In the genomic region with DNA sequence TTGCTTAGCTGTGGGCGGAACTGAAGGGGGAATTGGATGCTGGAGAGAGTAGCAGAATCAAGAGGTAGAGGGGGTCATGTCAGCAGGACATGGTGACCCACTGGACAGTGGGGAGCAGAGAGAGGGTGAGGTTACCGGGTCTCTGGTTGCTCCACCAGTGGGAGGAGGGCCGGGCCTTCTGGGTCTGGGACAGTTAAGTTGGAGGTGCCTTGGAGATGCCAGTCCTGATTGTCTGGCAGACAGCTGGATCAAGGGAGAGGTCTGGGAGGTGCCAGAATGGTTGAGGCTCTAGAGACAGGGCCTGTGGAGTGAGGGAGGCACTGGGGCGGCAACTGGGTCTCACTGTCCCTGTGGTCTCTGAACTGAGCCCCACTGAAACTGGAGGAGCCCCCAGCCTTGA, we compare ENCODE assay signal across 2 cellular contexts.
TF ChIP-seq lines count a peak whose summit lies in the region.

No MANE protein-coding gene starts in this region.

TF ChIP-seq in IMR-90, 13 proteins besides CTCF, POLR2A, EP300 and RAD21:
- TF ChIP-seq BHLHE40 (IDR thresholded peaks at IDR 0.05; ENCODE audit: low read depth, low read length), result no peak
- TF ChIP-seq MAFK (IDR thresholded peaks at IDR 0.05; ENCODE audit: low read depth, low read length), result no peak
- TF ChIP-seq MXI1 (IDR thresholded peaks at IDR 0.05; ENCODE audit: borderline replicate concordance, low read depth, low read length), result no peak
- TF ChIP-seq RFX5 (IDR thresholded peaks at IDR 0.05; ENCODE audit: low read depth, low read length), result no peak
- TF ChIP-seq NFE2L2 (IDR thresholded peaks at IDR 0.05; ENCODE audit: low read depth, low read length), result no peak
- TF ChIP-seq, protein P1, sequence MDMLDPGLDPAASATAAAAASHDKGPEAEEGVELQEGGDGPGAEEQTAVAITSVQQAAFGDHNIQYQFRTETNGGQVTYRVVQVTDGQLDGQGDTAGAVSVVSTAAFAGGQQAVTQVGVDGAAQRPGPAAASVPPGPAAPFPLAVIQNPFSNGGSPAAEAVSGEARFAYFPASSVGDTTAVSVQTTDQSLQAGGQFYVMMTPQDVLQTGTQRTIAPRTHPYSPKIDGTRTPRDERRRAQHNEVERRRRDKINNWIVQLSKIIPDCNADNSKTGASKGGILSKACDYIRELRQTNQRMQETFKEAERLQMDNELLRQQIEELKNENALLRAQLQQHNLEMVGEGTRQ (IDR thresholded peaks at IDR 0.05; ENCODE audit: low read depth, low read length), result no peak
- TF ChIP-seq SMC3 (IDR thresholded peaks at IDR 0.05; ENCODE audit: low read depth, low read length), result no peak
- no peak for TF ChIP-seq RCOR1 (IDR thresholded peaks at IDR 0.05; ENCODE audit: insufficient replicate concordance, low read length)
- TF ChIP-seq CHD1 (IDR thresholded peaks at IDR 0.05; ENCODE audit: low read depth, low read length), result no peak
- no peak for TF ChIP-seq CEBPB (IDR thresholded peaks at IDR 0.05; ENCODE audit: low read depth, low read length)
- TF ChIP-seq MAZ (IDR thresholded peaks at IDR 0.05; ENCODE audit: borderline replicate concordance, low read depth, low read length), result no peak
- no peak for TF ChIP-seq FOS (IDR thresholded peaks at IDR 0.05; ENCODE audit: low read depth, low read length)
- TF ChIP-seq, protein P2, sequence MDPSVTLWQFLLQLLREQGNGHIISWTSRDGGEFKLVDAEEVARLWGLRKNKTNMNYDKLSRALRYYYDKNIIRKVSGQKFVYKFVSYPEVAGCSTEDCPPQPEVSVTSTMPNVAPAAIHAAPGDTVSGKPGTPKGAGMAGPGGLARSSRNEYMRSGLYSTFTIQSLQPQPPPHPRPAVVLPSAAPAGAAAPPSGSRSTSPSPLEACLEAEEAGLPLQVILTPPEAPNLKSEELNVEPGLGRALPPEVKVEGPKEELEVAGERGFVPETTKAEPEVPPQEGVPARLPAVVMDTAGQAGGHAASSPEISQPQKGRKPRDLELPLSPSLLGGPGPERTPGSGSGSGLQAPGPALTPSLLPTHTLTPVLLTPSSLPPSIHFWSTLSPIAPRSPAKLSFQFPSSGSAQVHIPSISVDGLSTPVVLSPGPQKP (IDR thresholded peaks at IDR 0.05; ENCODE audit: borderline replicate concordance, low read depth, low read length), result no peak

TF ChIP-seq in GM12878, 131 proteins besides CTCF, POLR2A, EP300 and RAD21:
- no peak for TF ChIP-seq ZSCAN29 (IDR thresholded peaks at IDR 0.05)
- TF ChIP-seq, protein P3, sequence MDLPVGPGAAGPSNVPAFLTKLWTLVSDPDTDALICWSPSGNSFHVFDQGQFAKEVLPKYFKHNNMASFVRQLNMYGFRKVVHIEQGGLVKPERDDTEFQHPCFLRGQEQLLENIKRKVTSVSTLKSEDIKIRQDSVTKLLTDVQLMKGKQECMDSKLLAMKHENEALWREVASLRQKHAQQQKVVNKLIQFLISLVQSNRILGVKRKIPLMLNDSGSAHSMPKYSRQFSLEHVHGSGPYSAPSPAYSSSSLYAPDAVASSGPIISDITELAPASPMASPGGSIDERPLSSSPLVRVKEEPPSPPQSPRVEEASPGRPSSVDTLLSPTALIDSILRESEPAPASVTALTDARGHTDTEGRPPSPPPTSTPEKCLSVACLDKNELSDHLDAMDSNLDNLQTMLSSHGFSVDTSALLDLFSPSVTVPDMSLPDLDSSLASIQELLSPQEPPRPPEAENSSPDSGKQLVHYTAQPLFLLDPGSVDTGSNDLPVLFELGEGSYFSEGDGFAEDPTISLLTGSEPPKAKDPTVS (IDR thresholded peaks at IDR 0.05; ENCODE audit: low read depth, low read length), result no peak
- no peak for TF ChIP-seq NRF1 (conservative IDR thresholded peaks at IDR 0.05; ENCODE audit: low read depth, low read length)
TF ChIP-seq in GM12878: peak in this region for 0.
